ENCODE assay signal across 8 cellular contexts in genomic region chr2:88669371-88670214, GRCh38. TPM values are rescaled to one million over a fixed set of nuclear protein-coding genes. Genes with fewer than 3 reads are reported as not detected.
A peak's percentile ranks its signal among the peaks of the same experiment; 100 is the strongest.
DNase-seq lines count a peak whose midpoint lies in the region; ATAC-seq and TF ChIP-seq lines count a peak whose summit lies in the region.

No MANE protein-coding gene starts in this region.

- DNase-seq in COR-L47 (lab: John Stamatoyannopoulos, UW) (peak; percentile 28), NCI-H748 (lab: John Stamatoyannopoulos, UW; ENCODE audit: unreplicated experiment) (peak; percentile 54), MCF 10A (ENCODE audit: unreplicated experiment) (peak; percentile 62), left colon (peak in 1 of 2 donors; percentile 11), aorta (no peak), amniotic stem cell (lab: John Stamatoyannopoulos, UW) (no peak)

- TF ChIP-seq POLR2A in GM18505 (IDR thresholded peaks at IDR 0.05; ENCODE audit: borderline replicate concordance, extremely low read depth, insufficient read depth, insufficient read length): no peak

- no peaks in the 10 kb centered on the region for H3K4me1 ChIP-seq in aorta (ENCODE audit: control insufficient read depth in 1 of 2, insufficient read depth in 2 of 2, low read length in 2 of 2)

- POLR2A ChIA-PET in MCF 10A (lab: Yijun Ruan, JAX): interaction anchor here (0.5 to 1.5 kb wide), 12 partner anchors 10 to 528 kb away, joined by 3 to 20 read pairs (median 4); partner anchors contain the start of gene EIF2AK3

- CTCF ChIA-PET in MCF 10A (lab: Yijun Ruan, JAX): interaction anchor here (0.5 to 13.5 kb wide), 37 partner anchors 10 to 1177 kb away, joined by 3 to 424 read pairs (median 5); partner anchors contain the start of gene EIF2AK3

- H3K9me3 ChIP-seq in aorta (ENCODE audit: control insufficient read depth, low read length): no peaks in the 10 kb centered on the region

- H3K27ac Mint-ChIP-seq in MCF 10A (ENCODE audit: low read depth, unreplicated experiment): no peak overlapping the region

- no peaks in the 10 kb centered on the region for H3K9me3 Mint-ChIP-seq in MCF 10A (ENCODE audit: unreplicated experiment)

- H3K27me3 ChIP-seq in aorta (ENCODE audit: control insufficient read depth in 1 of 2, insufficient read depth in 2 of 2, low read length in 1 of 2): no peaks in the 10 kb centered on the region

- no peak overlapping the region for H3K27ac ChIP-seq in aorta (ENCODE audit: low read depth in 1 of 2, low read length in 2 of 2)

- no TSS peak for BruUV-seq in MCF 10A (replicated peaks; lab: Mats Ljungman, UMichigan)

- H3K4me3 ChIP-seq in aorta (ENCODE audit: low read length in 2 of 2): no peak overlapping the region

- intact Hi-C loops in MCF 10A (cut with micrococcal nuclease): loop anchor here (1.0 to 10.0 kb wide), 5 partner anchors 78 to 607 kb away; no protein-coding TSS in a partner anchor
- intact Hi-C loops in left colon (cut with DNase I, micrococcal nuclease): loop anchor here in 1 of 2 donors (5.0 kb wide), 1 partner anchor 37 kb away; no protein-coding TSS in a partner anchor
- intact Hi-C loops in aorta (cut with DNase I): loop anchor here in 1 of 2 donors (2.0 kb wide), 1 partner anchor 79 kb away; no protein-coding TSS in a partner anchor

- H3K36me3 ChIP-seq in aorta (ENCODE audit: control insufficient read depth in 1 of 2, insufficient read depth in 2 of 2, low read length in 1 of 2): no peaks in the 10 kb centered on the region

- WGBS in aorta, 2 donors: 66 to 69% methylated on average over 6 of the region's 6 CpGs

- no peaks in the 10 kb centered on the region for H3K4me1 Mint-ChIP-seq in MCF 10A (ENCODE audit: insufficient read depth, unreplicated experiment)

- no peak overlapping the region for H3K4me3 Mint-ChIP-seq in MCF 10A (ENCODE audit: unreplicated experiment)

- TF ChIP-seq CTCF in MCF 10A (IDR thresholded peaks at IDR 0.05; ENCODE audit: unreplicated experiment): peak; percentile 65

- H3K27me3 Mint-ChIP-seq in MCF 10A (ENCODE audit: insufficient read depth, unreplicated experiment): no peaks in the 10 kb centered on the region

- H3K36me3 Mint-ChIP-seq in MCF 10A (ENCODE audit: insufficient read depth, unreplicated experiment): no peaks in the 10 kb centered on the region

- ATAC-seq in GM18505 (IDR thresholded peaks at IDR 0.05; ENCODE audit: unreplicated experiment): peak; percentile 72
- ATAC-seq in HG02943 (IDR thresholded peaks at IDR 0.05; ENCODE audit: low read depth, unreplicated experiment): peak; percentile 69
- peak; percentile 86 for ATAC-seq in left colon
- ATAC-seq in aorta (ENCODE audit: low FRiP score): no peak

RNA-seq across cellular contexts. Expression of gene RPIA, which starts 21.9 kb away (rescaled TPM):
- 12.2 and 14.1 TPM in 2 replicates for total RNA-seq in MCF 10A (2022)
- 10 to 100 TPM; 20.1 to 28.5 TPM for total RNA-seq in left colon
- total RNA-seq in aorta: 10 to 100 TPM in 1 of 2 donors, 1 to 10 TPM in 1; 9.8 to 10.3 TPM
- 1 to 10 TPM; 7.3 to 7.8 TPM for polyA plus RNA-seq in aorta

RNA-seq across cellular contexts. Expression of gene EIF2AK3, which starts 42.3 kb away (rescaled TPM):
- total RNA-seq in MCF 10A (2022) (21.6 and 21.8 TPM in 2 replicates), left colon (10 to 100 TPM; 25.1 to 39.1 TPM), aorta (10 to 100 TPM; 24.8 to 25.3 TPM)
- 10 to 100 TPM in 1 of 2 donors, 1 to 10 TPM in 1; 4.0 to 10.6 TPM for polyA plus RNA-seq in aorta

Comparison
In these comparisons a context has a peak if more than half of its experiments do, and no peak if none do; other contexts are left out.
1. DNase-seq: peak in COR-L47 (single experiment), NCI-H748 (single experiment) and MCF 10A (single experiment); none in aorta (0 of 2) and amniotic stem cell (single experiment).